9 cellular contexts compared by ENCODE assay signal in genomic region chr10:102113956-102114857, GRCh38. TPM values are rescaled to one million over a fixed set of nuclear protein-coding genes. Genes with fewer than 3 reads are reported as not detected.
DNase-seq lines count a peak whose midpoint lies in the region; ATAC-seq, FAIRE-seq and TF ChIP-seq lines count a peak whose summit lies in the region.
"Had no signal": no experiment of that assay in that cellular context is flagged by ENCODE, and none has a peak within 500 bp of the region (broad histone marks: within the 10 kb centered on the region; RNA-seq: fewer than 3 reads in every experiment).

No MANE protein-coding gene starts in this region.

- peak overlapping the region; percentile 78 for H3K4me3 ChIP-seq in cardiac muscle cell
- H3K4me3 ChIP-seq in psoas muscle: peak overlapping the region; percentile 83

- 5 to 10% (median 7%) methylated on average over 30 to 45 of the region's 45 CpGs for WGBS in psoas muscle, 3 donors

- peaks cover 50% of the 10 kb centered on the region for H3K4me1 ChIP-seq in cardiac muscle cell (ENCODE audit: low read depth)
- peaks cover 61% of the 10 kb centered on the region for H3K4me1 ChIP-seq in psoas muscle

- H3K27me3 ChIP-seq in cardiac muscle cell (no peaks in the 10 kb centered on the region), psoas muscle (ENCODE audit: insufficient read depth in 3 of 3, low read length in 2 of 3) (no peaks in the 10 kb centered on the region)

- H3K4me1 Mint-ChIP-seq in activated T-cell treated with anti-CD3 and anti-CD28 coated beads, Interleukin-2, amount 50 U/mL, for 4 hours (ENCODE audit: low read depth): peaks cover 56% of the 10 kb centered on the region

- peak overlapping the region; percentile 97 for H3K27ac ChIP-seq in cardiac muscle cell
- peak overlapping the region; percentile 92 for H3K27ac ChIP-seq in psoas muscle

- intact Hi-C loops in psoas muscle (cut with DNase I): no loop called here

- ATAC-seq in HG03460 (IDR thresholded peaks at IDR 0.05; ENCODE audit: unreplicated experiment) (peak; percentile 12), psoas muscle (peak in 2 of 4 donors; percentile 2 to 15)
- peak; percentile 17 to 21 for ATAC-seq in activated T-cell treated with anti-CD3 and anti-CD28 coated beads, Interleukin-2, amount 50 U/mL, for 4 hours

- peaks cover 21% of the 10 kb centered on the region for H3K36me3 ChIP-seq in cardiac muscle cell
- H3K36me3 ChIP-seq in psoas muscle (ENCODE audit: insufficient read depth in 1 of 2, low read depth in 1 of 2): peaks cover 6 to 27% of the 10 kb centered on the region in 2 donors

- peaks cover 20% of the 10 kb centered on the region for H3K36me3 Mint-ChIP-seq in activated T-cell treated with anti-CD3 and anti-CD28 coated beads, Interleukin-2, amount 50 U/mL, for 4 hours (ENCODE audit: insufficient read depth)

- H3K9me3 ChIP-seq in cardiac muscle cell (ENCODE audit: low read depth): no peaks in the 10 kb centered on the region
- no peaks in the 10 kb centered on the region for H3K9me3 ChIP-seq in psoas muscle

- no peaks in the 10 kb centered on the region for H3K9me3 Mint-ChIP-seq in activated T-cell treated with anti-CD3 and anti-CD28 coated beads, Interleukin-2, amount 50 U/mL, for 4 hours

- no peaks in the 10 kb centered on the region for H3K27me3 Mint-ChIP-seq in activated T-cell treated with anti-CD3 and anti-CD28 coated beads, Interleukin-2, amount 50 U/mL, for 4 hours (ENCODE audit: low read depth)

- peak; percentile 24 to 27 for DNase-seq in stimulated activated CD4-positive, alpha-beta T cell treated with anti-CD3 and anti-CD28 coated beads, Interleukin-2, amount 100 ng/mL, for 24 hours
- DNase-seq in stimulated activated CD4-positive, alpha-beta T cell treated with anti-CD3 and anti-CD28 coated beads, Interleukin-1b, Interleukin-23, amount 100 ng/mL, for 48 hours: no peak
- no peak for DNase-seq in activated T-cell treated with anti-CD3 and anti-CD28 coated beads, Interleukin-2, amount 50 U/mL, for 4 hours
- DNase-seq in cardiac muscle cell (ENCODE audit: low read depth in 1 of 2, low spot score in 1 of 2) (peak in 1 of 2 donors; percentile 34), psoas muscle (peak; percentile 31 to 63), GOT3 (lab: John Stamatoyannopoulos, UW) (no peak), D721Med (ENCODE audit: insufficient read length, low spot score) (no peak)

- TF ChIP-seq CTCF in cardiac muscle cell (IDR thresholded peaks at IDR 0.05; ENCODE audit: low read depth, low read length) (no peak), psoas muscle (IDR thresholded peaks at IDR 0.05) (no peak), D721Med (IDR thresholded peaks at IDR 0.05; ENCODE audit: insufficient read depth, missing control alignments) (no peak)

- FAIRE-seq in D721Med (lab: Jason Lieb, UNC): no peak
- FAIRE-seq: islet of Langerhans had no signal

- peak overlapping the region; percentile 91 for H3K4me3 Mint-ChIP-seq in activated T-cell treated with anti-CD3 and anti-CD28 coated beads, Interleukin-2, amount 50 U/mL, for 4 hours

RNA-seq across cellular contexts. Expression of gene LDB1, which starts 6.0 kb away (rescaled TPM):
- total RNA-seq in activated T-cell treated with anti-CD3 and anti-CD28 coated beads, Interleukin-2, amount 50 U/mL, for 4 hours: 10 to 100 TPM; 55.7 to 59.6 (median 56.2) TPM
- 109 and 112 TPM in 2 replicates for total RNA-seq in cardiac muscle cell
- 42.2 and 44.3 TPM in 2 replicates for polyA plus RNA-seq in cardiac muscle cell
- total RNA-seq in psoas muscle: 10 to 100 TPM; 22.0 to 29.8 (median 26.8) TPM
- polyA plus RNA-seq in psoas muscle: 10 to 100 TPM; 13.9 to 24.9 (median 14.6) TPM

RNA-seq across cellular contexts. Expression of gene PPRC1, which starts 18.6 kb away (rescaled TPM):
- 100 to 1,000 TPM; 155 to 161 (median 156) TPM for total RNA-seq in activated T-cell treated with anti-CD3 and anti-CD28 coated beads, Interleukin-2, amount 50 U/mL, for 4 hours
- total RNA-seq in cardiac muscle cell (21.5 and 22.9 TPM in 2 replicates), psoas muscle (10 to 100 TPM; 14.9 to 57.5 (median 32.1) TPM)
- polyA plus RNA-seq in cardiac muscle cell (22.6 and 31.6 TPM in 2 replicates), psoas muscle (10 to 100 TPM; 14.7 to 32.2 (median 15.5) TPM)

RNA-seq across cellular contexts. Expression of gene NOLC1, which starts 38.0 kb away (rescaled TPM):
- total RNA-seq in activated T-cell treated with anti-CD3 and anti-CD28 coated beads, Interleukin-2, amount 50 U/mL, for 4 hours: 100 to 1,000 TPM; 451 to 523 (median 461) TPM
- 52.3 and 62.2 TPM in 2 replicates for total RNA-seq in cardiac muscle cell
- 56.2 and 74.2 TPM in 2 replicates for polyA plus RNA-seq in cardiac muscle cell
- total RNA-seq in psoas muscle: 10 to 100 TPM; 38.7 to 86.1 (median 64.4) TPM
- 10 to 100 TPM; 25.8 to 77.5 (median 54.1) TPM for polyA plus RNA-seq in psoas muscle

RNA-seq across cellular contexts. Expression of gene HPS6, which starts 49.1 kb away (rescaled TPM):
- total RNA-seq in activated T-cell treated with anti-CD3 and anti-CD28 coated beads, Interleukin-2, amount 50 U/mL, for 4 hours: 10 to 100 TPM; 25.4 to 27.7 (median 25.5) TPM
- total RNA-seq in cardiac muscle cell (35.2 and 44.4 TPM in 2 replicates), psoas muscle (10 to 100 TPM in 2 of 4 donors, 1 to 10 TPM in 2; 8.8 to 13.2 (median 10.1) TPM)
- polyA plus RNA-seq in cardiac muscle cell (23.6 and 26.6 TPM in 2 replicates), psoas muscle (10 to 100 TPM in 1 of 3 donors, 1 to 10 TPM in 2; 7.3 to 12.5 (median 9.8) TPM)

RNA-seq across cellular contexts. Expression of gene ARMH3, which starts 58.2 kb away (rescaled TPM):
- total RNA-seq in activated T-cell treated with anti-CD3 and anti-CD28 coated beads, Interleukin-2, amount 50 U/mL, for 4 hours: 10 to 100 TPM; 16.6 to 21.7 (median 21.5) TPM
- total RNA-seq in cardiac muscle cell (5.0 and 7.1 TPM in 2 replicates), psoas muscle (10 to 100 TPM; 14.1 to 22.9 (median 18.4) TPM)
- polyA plus RNA-seq in cardiac muscle cell (11.8 and 17.2 TPM in 2 replicates), psoas muscle (10 to 100 TPM; 26.0 to 38.7 (median 30.2) TPM)

Comparison
In these comparisons a context has a peak if more than half of its experiments do, and no peak if none do; other contexts are left out.
1. DNase-seq: peak in stimulated activated CD4-positive, alpha-beta T cell treated with anti-CD3 and anti-CD28 coated beads, Interleukin-2, amount 100 ng/mL, for 24 hours (2 of 2) and psoas muscle (2 of 2); none in stimulated activated CD4-positive, alpha-beta T cell treated with anti-CD3 and anti-CD28 coated beads, Interleukin-1b, Interleukin-23, amount 100 ng/mL, for 48 hours (single experiment), activated T-cell treated with anti-CD3 and anti-CD28 coated beads, Interleukin-2, amount 50 U/mL, for 4 hours (single experiment), GOT3 (single experiment) and D721Med (single experiment).